Comparison of ENCODE assay signal across 33 cellular contexts in the genomic region with DNA sequence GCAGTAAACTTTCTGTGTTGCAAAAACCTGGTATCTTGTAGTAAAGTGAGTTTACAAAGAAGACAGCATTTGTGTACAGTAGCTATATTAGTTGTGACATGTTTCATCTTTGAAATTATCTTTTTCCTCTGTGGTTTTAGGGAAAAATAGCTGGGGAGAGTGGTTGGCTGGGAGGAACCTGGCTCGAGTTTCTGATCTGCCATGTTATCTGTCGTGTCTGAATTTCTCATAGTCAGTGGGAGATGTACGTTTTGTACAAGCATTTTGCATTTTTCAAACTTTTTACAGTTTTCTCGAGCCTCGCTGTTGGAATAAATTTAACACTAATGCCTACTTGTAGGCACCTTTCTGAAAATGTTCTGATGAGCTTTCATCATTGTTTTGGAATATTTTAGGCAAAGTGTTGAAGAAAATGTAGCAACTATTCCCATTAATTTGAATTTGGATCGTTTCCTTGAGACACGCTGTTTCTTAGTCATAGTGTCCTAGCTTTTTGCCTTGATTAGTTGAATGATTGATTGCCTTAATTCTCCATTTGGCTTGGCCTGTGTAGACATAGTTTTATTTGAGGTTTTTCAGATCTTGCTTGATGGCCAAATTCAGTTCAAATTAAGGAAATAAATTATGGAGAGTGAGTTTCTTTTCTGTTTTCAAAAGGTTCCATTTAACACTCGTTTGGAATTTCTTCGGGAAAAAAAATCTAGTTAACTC.
DNase-seq lines count a peak whose midpoint lies in the region; ATAC-seq and TF ChIP-seq lines count a peak whose summit lies in the region.
"Had no signal": no experiment of that assay in that cellular context is flagged by ENCODE, and none has a peak within 500 bp of the region (broad histone marks: within the 10 kb centered on the region; RNA-seq: fewer than 3 reads in every experiment).

No MANE protein-coding gene starts in this region.

- peaks cover 5 to 8% of the 10 kb centered on the region in 2 donors for H3K36me3 Mint-ChIP-seq in CD4-positive, alpha-beta memory T cell
- H3K36me3 Mint-ChIP-seq: natural killer cell had no signal

- H3K4me1 ChIP-seq in ascending aorta = peaks cover 0 to 3% of the 10 kb centered on the region in 2 donors
- peaks cover 0 to 9% of the 10 kb centered on the region in 2 donors for H3K4me1 ChIP-seq in lung (ENCODE audit: control insufficient read depth in 2 of 2, insufficient read depth in 2 of 2, low read length in 2 of 2)
- H3K4me1 ChIP-seq in stomach = peaks cover 0 to 20% (median 9%) of the 10 kb centered on the region in 4 donors
- peaks cover 8% of the 10 kb centered on the region for H3K4me1 ChIP-seq in CD4-positive, alpha-beta memory T cell (ENCODE audit: insufficient read depth, low read length)

- H3K9me3 ChIP-seq in ascending aorta (no peaks in the 10 kb centered on the region), lung (ENCODE audit: control insufficient read depth in 2 of 2, insufficient read depth in 1 of 2, low read length in 1 of 2) (no peaks in the 10 kb centered on the region), stomach (no peaks in the 10 kb centered on the region)
- no peaks in the 10 kb centered on the region for H3K9me3 ChIP-seq in CD4-positive, alpha-beta memory T cell (ENCODE audit: control insufficient read depth in 1 of 2, low read length in 2 of 2)
- H3K9me3 ChIP-seq: A549, body of pancreas, heart right ventricle, ovary, right atrium auricular region, tibial artery had no signal

- CTCF ChIA-PET in CD4-positive, alpha-beta memory T cell (lab: Charles Lee; ENCODE audit: partially characterized antibody) = no interaction called here

- POLR2A ChIA-PET in CD4-positive, alpha-beta memory T cell (lab: Charles Lee; ENCODE audit: partially characterized antibody) = no interaction called here

- no peak for TF ChIP-seq EP300 in stomach (IDR thresholded peaks at IDR 0.05)

- peak; percentile 14 for ATAC-seq in lung (ENCODE audit: insufficient read depth, low FRiP score)
- no peak for ATAC-seq in GM21367 (IDR thresholded peaks at IDR 0.05; ENCODE audit: unreplicated experiment)
- ATAC-seq: A549; activated naive CD4-positive, alpha-beta T cell treated with anti-CD3 and anti-CD28 coated beads, Interleukin-2, amount 50 U/mL, for 72 hours; activated T-helper 17 cell treated with anti-CD3 and anti-CD28 coated beads, Interleukin-2, amount 50 U/mL, for 72 hours; body of pancreas; heart right ventricle; natural killer cell; stimulated activated naive B cell treated with anti-CD40 and anti-IgM and Interleukin-4, amounts not matched to agents 10 μg/mL and 1 μg/mL and 100 μg/mL, for 72 hours had no signal

- H3K36me3 ChIP-seq in ascending aorta = no peaks in the 10 kb centered on the region
- H3K36me3 ChIP-seq in lung (ENCODE audit: control insufficient read depth in 2 of 2, insufficient read depth in 2 of 2, low read length in 2 of 2) = no peaks in the 10 kb centered on the region
- no peaks in the 10 kb centered on the region for H3K36me3 ChIP-seq in stomach
- H3K36me3 ChIP-seq in CD4-positive, alpha-beta memory T cell (ENCODE audit: insufficient read depth, low read length) = no peaks in the 10 kb centered on the region
- H3K36me3 ChIP-seq: heart right ventricle, ovary, right atrium auricular region, tibial artery had no signal

- no peaks in the 10 kb centered on the region for H3K27me3 Mint-ChIP-seq in CD4-positive, alpha-beta memory T cell
- H3K27me3 Mint-ChIP-seq: activated T-helper 17 cell treated with anti-CD3 and anti-CD28 coated beads, Interleukin-2, amount 50 U/mL, for 72 hours; memory B cell; stimulated activated naive B cell treated with anti-CD40 and anti-IgM and Interleukin-4, amounts not matched to agents 10 μg/mL and 1 μg/mL and 100 μg/mL, for 72 hours had no signal

- no peak overlapping the region for H3K4me3 Mint-ChIP-seq in CD4-positive, alpha-beta memory T cell
- H3K4me3 Mint-ChIP-seq: activated T-helper 17 cell treated with anti-CD3 and anti-CD28 coated beads, Interleukin-2, amount 50 U/mL, for 72 hours; memory B cell; natural killer cell; stimulated activated naive B cell treated with anti-CD40 and anti-IgM and Interleukin-4, amounts not matched to agents 10 μg/mL and 1 μg/mL and 100 μg/mL, for 72 hours had no signal

- H3K27ac Mint-ChIP-seq in CD4-positive, alpha-beta memory T cell = peak overlapping the region in 2 of 7 donors; percentile 16 to 41
- H3K27ac Mint-ChIP-seq: stimulated activated naive B cell treated with anti-CD40 and anti-IgM and Interleukin-4, amounts not matched to agents 10 μg/mL and 1 μg/mL and 100 μg/mL, for 72 hours had no signal

- TF ChIP-seq CTCF in ascending aorta (IDR thresholded peaks at IDR 0.05) = no peak
- TF ChIP-seq CTCF in lung (IDR thresholded peaks at IDR 0.05; ENCODE audit: control extremely low read depth, extremely low read depth) = no peak
- no peak for TF ChIP-seq CTCF in stomach (IDR thresholded peaks at IDR 0.05)

- DNase-seq in GM03348 (ENCODE audit: low spot score) (peak; percentile 44), ascending aorta (ENCODE audit: low spot score in 2 of 2) (no peak), lung (ENCODE audit: low spot score) (no peak), stomach (no peak), ureter (ENCODE audit: low spot score) (no peak), Ammon's horn (ENCODE audit: low spot score) (no peak)
- no peak for DNase-seq in CD4-positive, alpha-beta memory T cell
- DNase-seq: activated CD4-positive, alpha-beta T cell treated with anti-CD3 and anti-CD28 coated beads, Interleukin-2, amount 50 U/mL, for 4 hours; activated CD4-positive, CD25-positive, alpha-beta regulatory T cell; body of pancreas; cerebellar nuclear complex; COR-L47; GF-D8; HCEC 1CT; heart right ventricle; natural killer cell; NCI-H1105; NCI-H2029 treated with DMSO at 0.1 percent for 48 hours; NCI-H345; NCI-H82; OCI-M1; ovary; stimulated activated CD4-positive, alpha-beta T cell treated with anti-CD3 and anti-CD28 coated beads, Interleukin-4, amount 100 ng/mL, for 1 hour; stimulated activated naive B cell treated with anti-CD40 and anti-IgM and Interleukin-4, amounts not matched to agents 10 μg/mL and 1 μg/mL and 100 μg/mL, for 72 hours; T-helper 9 cell; tibial artery had no signal

- H3K4me3 ChIP-seq in ascending aorta (peak overlapping the region; percentile 4 to 8), lung (no peak overlapping the region), stomach (no peak overlapping the region)
- H3K4me3 ChIP-seq in CD4-positive, alpha-beta memory T cell (ENCODE audit: low read length in 2 of 2) = no peak overlapping the region
- H3K4me3 ChIP-seq: A549, BLaER1, body of pancreas, heart right ventricle, ovary, right atrium auricular region, tibial artery had no signal

- peaks cover 0 to 6% (median 0%) of the 10 kb centered on the region in 8 donors for H3K9me3 Mint-ChIP-seq in CD4-positive, alpha-beta memory T cell

- WGBS in lung, 2 donors = 75 to 90% methylated on average over 9 of the region's 9 CpGs
- WGBS in stomach, 5 donors = 65 to 79% (median 76%) methylated on average over 9 of the region's 9 CpGs

- H3K4me1 Mint-ChIP-seq in CD4-positive, alpha-beta memory T cell = peaks cover 31 to 47% (median 39%) of the 10 kb centered on the region in 4 donors

- no peaks in the 10 kb centered on the region for H3K27me3 ChIP-seq in ascending aorta
- no peaks in the 10 kb centered on the region for H3K27me3 ChIP-seq in lung (ENCODE audit: control insufficient read depth, insufficient read depth)
- H3K27me3 ChIP-seq in stomach = no peaks in the 10 kb centered on the region
- H3K27me3 ChIP-seq in CD4-positive, alpha-beta memory T cell (ENCODE audit: insufficient read depth, low read length) = no peaks in the 10 kb centered on the region
- H3K27me3 ChIP-seq: BLaER1, body of pancreas, ovary, right atrium auricular region, tibial artery had no signal

- intact Hi-C loops in ascending aorta (cut with DNase I) (no loop called here), stomach (cut with DNase I; ENCODE audit: low total_unique reads) (no loop called here)
- intact Hi-C loops in CD4-positive, alpha-beta memory T cell (cut with micrococcal nuclease) = no loop called here

- peak overlapping the region; percentile 25 to 36 for H3K27ac ChIP-seq in ascending aorta
- no peak overlapping the region for H3K27ac ChIP-seq in lung (ENCODE audit: low read depth in 1 of 2, low read length in 1 of 2)
- H3K27ac ChIP-seq in stomach = peak overlapping the region in 3 of 5 donors; percentile 14 to 30 (median 17)
- H3K27ac ChIP-seq in CD4-positive, alpha-beta memory T cell (ENCODE audit: low read depth, low read length) = no peak overlapping the region
- H3K27ac ChIP-seq: A549, BLaER1, body of pancreas, heart right ventricle, ovary, tibial artery had no signal

- TF ChIP-seq POLR2A in stomach (IDR thresholded peaks at IDR 0.05) = no peak

Comparison
In these comparisons a context has a peak if more than half of its experiments do, and no peak if none do; other contexts are left out.
1. H3K27ac ChIP-seq: peak in ascending aorta (2 of 2) and stomach (3 of 5); none in lung (0 of 2) and CD4-positive, alpha-beta memory T cell (single experiment).
2. H3K4me3 ChIP-seq: peak in ascending aorta (2 of 2); none in lung (single experiment), stomach (0 of 4) and CD4-positive, alpha-beta memory T cell (0 of 2).